Comparison of ENCODE assay signal across 30 cellular contexts in genomic region chr12:132498931-132499330, GRCh38.
"Had no signal": no experiment of that assay in that cellular context is flagged by ENCODE, and none has a peak within 500 bp of the region (broad histone marks: within the 10 kb centered on the region; RNA-seq: fewer than 3 reads in every experiment).

No MANE protein-coding gene starts in this region.

- H3K27ac ChIP-seq: Peyer's patch had no signal

- ATAC-seq: activated CD8-positive, alpha-beta memory T cell treated with anti-CD3 and anti-CD28 coated beads, Interleukin-2, amount 10 ng/mL, durations not matched to agents 7 days and 5 days; activated naive CD8-positive, alpha-beta T cell treated with anti-CD3 and anti-CD28 coated beads, Interleukin-2, amount 50 U/mL, for 24 hours; PC-3 had no signal

- H3K27me3 ChIP-seq: Peyer's patch had no signal

- H3K9me3 ChIP-seq: Peyer's patch had no signal

- DNase-seq: activated B cell treated with CpG ODN at 0.5 μM for 24 hours; activated CD4-positive, alpha-beta memory T cell treated with anti-CD3 and anti-CD28 coated beads, Interleukin-2, amount 10 ng/mL, durations not matched to agents 7 days and 5 days; activated CD4-positive, alpha-beta T cell treated with anti-CD3 and anti-CD28 coated beads for 4 hours; activated CD4-positive, CD25-positive, alpha-beta regulatory T cell treated with anti-CD3 and anti-CD28 coated beads, Interleukin-2, amount 50 U/mL, for 72 hours; activated CD8-positive, alpha-beta memory T cell treated with anti-CD3 and anti-CD28 coated beads for 24 hours; activated CD8-positive, alpha-beta memory T cell treated with anti-CD3 and anti-CD28 coated beads, Interleukin-2, amount 10 ng/mL, durations not matched to agents 7 days and 5 days; activated CD8-positive, alpha-beta memory T cell treated with anti-CD3 and anti-CD28 coated beads, Interleukin-2, amount 50 U/mL, for 48 hours; activated effector memory CD4-positive, alpha-beta T cell treated with Interleukin-2 at 50 U/mL for 16 hours; activated naive CD4-positive, alpha-beta T cell treated with anti-CD3 and anti-CD28 coated beads, Interleukin-2, amount 10 ng/mL, durations not matched to agents 7 days and 5 days; activated naive CD8-positive, alpha-beta T cell treated with anti-CD3 and anti-CD28 coated beads, Interleukin-2, amount 50 U/mL, for 24 hours; activated T-cell treated with anti-CD3 and anti-CD28 coated beads, Interleukin-2, amount 50 U/mL, for 48 hours; anterior cingulate cortex; caudate nucleus; Karpas-422; KBM-7; NCI-H1105; NCI-H1417 treated with DMSO at 0.1 percent for 48 hours; NCI-H187 treated with DMSO at 0.1 percent for 48 hours; NCI-H2081; NCI-H2171 treated with DMSO at 0.1 percent for 48 hours; NCI-H2227 treated with DMSO at 0.1 percent for 48 hours; NCI-H446 treated with DMSO at 0.1 percent for 48 hours; NCI-H524; NCI-H69; NCI-H82; PC-3; Peyer's patch; RPMI8226; T1000 had no signal

- H3K4me3 ChIP-seq: Peyer's patch had no signal

- FAIRE-seq: bronchial epithelial cell had no signal
